In the genomic region with DNA sequence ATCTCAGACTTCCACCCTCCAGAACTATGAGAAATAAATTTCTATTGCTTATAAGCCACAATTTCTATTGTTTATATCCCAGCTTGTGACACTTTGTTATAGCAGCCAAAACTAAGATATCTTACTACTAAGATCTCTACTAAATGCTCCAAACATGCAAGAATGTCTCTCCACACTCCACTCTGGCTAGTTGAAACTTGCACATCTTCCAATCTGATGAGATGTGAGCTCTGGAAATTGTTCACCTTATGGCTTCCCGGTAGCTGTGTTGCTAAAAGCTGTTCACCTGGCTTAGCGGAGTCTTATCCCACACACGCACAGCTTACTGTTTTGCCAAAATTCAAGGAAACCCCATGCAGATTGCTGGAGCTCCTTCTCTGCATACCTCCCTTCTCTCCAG, we compare ENCODE assay signal across 1 cellular context.
TF ChIP-seq lines count a peak whose summit lies in the region.

No MANE protein-coding gene starts in this region.

TF ChIP-seq in HepG2, 621 proteins besides CTCF, POLR2A, EP300 and RAD21:
- TF ChIP-seq STAT6 (CRISPR knock-in tag; IDR thresholded peaks at IDR 0.05; ENCODE audit: borderline replicate concordance): no peak
- 0 out of 2 replicates have a peak, but pooled peaks have one; percentile 10 for TF ChIP-seq ZNF263 (CRISPR knock-in tag; IDR thresholded peaks at IDR 0.05)
- 0 out of 2 replicates have a peak, but pooled peaks have one; percentile 5 for TF ChIP-seq ZBTB42 (CRISPR knock-in tag; IDR thresholded peaks at IDR 0.05)
- TF ChIP-seq NAIF1 (CRISPR knock-in tag; IDR thresholded peaks at IDR 0.05; ENCODE audit: borderline replicate concordance): 0 out of 2 replicates have a peak, but pooled peaks have one; percentile 18
- no peak for TF ChIP-seq HNRNPK (IDR thresholded peaks at IDR 0.05; ENCODE audit: low read depth, low read length, poor library complexity, severe bottlenecking)
- TF ChIP-seq BRCA1 (CRISPR knock-in tag; IDR thresholded peaks at IDR 0.05): no peak
- no peak for TF ChIP-seq THYN1 (CRISPR knock-in tag; IDR thresholded peaks at IDR 0.05; ENCODE audit: borderline replicate concordance, low read depth)
- 0 out of 2 replicates have a peak, but pooled peaks have one; percentile 9 for TF ChIP-seq RFX3 (CRISPR knock-in tag; IDR thresholded peaks at IDR 0.05)
- TF ChIP-seq, protein P1, sequence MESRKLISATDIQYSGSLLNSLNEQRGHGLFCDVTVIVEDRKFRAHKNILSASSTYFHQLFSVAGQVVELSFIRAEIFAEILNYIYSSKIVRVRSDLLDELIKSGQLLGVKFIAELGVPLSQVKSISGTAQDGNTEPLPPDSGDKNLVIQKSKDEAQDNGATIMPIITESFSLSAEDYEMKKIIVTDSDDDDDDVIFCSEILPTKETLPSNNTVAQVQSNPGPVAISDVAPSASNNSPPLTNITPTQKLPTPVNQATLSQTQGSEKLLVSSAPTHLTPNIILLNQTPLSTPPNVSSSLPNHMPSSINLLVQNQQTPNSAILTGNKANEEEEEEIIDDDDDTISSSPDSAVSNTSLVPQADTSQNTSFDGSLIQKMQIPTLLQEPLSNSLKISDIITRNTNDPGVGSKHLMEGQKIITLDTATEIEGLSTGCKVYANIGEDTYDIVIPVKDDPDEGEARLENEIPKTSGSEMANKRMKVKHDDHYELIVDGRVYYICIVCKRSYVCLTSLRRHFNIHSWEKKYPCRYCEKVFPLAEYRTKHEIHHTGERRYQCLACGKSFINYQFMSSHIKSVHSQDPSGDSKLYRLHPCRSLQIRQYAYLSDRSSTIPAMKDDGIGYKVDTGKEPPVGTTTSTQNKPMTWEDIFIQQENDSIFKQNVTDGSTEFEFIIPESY (CRISPR knock-in tag; IDR thresholded peaks at IDR 0.05): 0 out of 2 replicates have a peak, but pooled peaks have one; percentile 48
- TF ChIP-seq ZBTB26 (CRISPR knock-in tag; IDR thresholded peaks at IDR 0.05; ENCODE audit: borderline replicate concordance): 0 out of 2 replicates have a peak, but pooled peaks have one; percentile 5
- TF ChIP-seq ZNF564 (CRISPR knock-in tag; IDR thresholded peaks at IDR 0.05): 0 out of 2 replicates have a peak, but pooled peaks have one; percentile 4
- no peak for TF ChIP-seq SRY (CRISPR knock-in tag; IDR thresholded peaks at IDR 0.05)
- TF ChIP-seq, protein P2, sequence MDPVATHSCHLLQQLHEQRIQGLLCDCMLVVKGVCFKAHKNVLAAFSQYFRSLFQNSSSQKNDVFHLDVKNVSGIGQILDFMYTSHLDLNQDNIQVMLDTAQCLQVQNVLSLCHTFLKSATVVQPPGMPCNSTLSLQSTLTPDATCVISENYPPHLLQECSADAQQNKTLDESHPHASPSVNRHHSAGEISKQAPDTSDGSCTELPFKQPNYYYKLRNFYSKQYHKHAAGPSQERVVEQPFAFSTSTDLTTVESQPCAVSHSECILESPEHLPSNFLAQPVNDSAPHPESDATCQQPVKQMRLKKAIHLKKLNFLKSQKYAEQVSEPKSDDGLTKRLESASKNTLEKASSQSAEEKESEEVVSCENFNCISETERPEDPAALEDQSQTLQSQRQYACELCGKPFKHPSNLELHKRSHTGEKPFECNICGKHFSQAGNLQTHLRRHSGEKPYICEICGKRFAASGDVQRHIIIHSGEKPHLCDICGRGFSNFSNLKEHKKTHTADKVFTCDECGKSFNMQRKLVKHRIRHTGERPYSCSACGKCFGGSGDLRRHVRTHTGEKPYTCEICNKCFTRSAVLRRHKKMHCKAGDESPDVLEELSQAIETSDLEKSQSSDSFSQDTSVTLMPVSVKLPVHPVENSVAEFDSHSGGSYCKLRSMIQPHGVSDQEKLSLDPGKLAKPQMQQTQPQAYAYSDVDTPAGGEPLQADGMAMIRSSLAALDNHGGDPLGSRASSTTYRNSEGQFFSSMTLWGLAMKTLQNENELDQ (CRISPR knock-in tag; IDR thresholded peaks at IDR 0.05; ENCODE audit: borderline replicate concordance): peak; percentile 73; the same call in 1 of the 2 replicates
- 0 out of 2 replicates have a peak, but pooled peaks have one; percentile 3 for TF ChIP-seq ZMYM3 (CRISPR knock-in tag; IDR thresholded peaks at IDR 0.05)
- TF ChIP-seq ELF4 (CRISPR knock-in tag; IDR thresholded peaks at IDR 0.05; ENCODE audit: borderline replicate concordance): 0 out of 2 replicates have a peak, but pooled peaks have one; percentile 58
- TF ChIP-seq ZNF772 (CRISPR knock-in tag; IDR thresholded peaks at IDR 0.05): 0 out of 2 replicates have a peak, but pooled peaks have one; percentile 48
- TF ChIP-seq AHDC1 (CRISPR knock-in tag; IDR thresholded peaks at IDR 0.05; ENCODE audit: borderline replicate concordance): no peak
- TF ChIP-seq ZMAT3 (CRISPR knock-in tag; conservative IDR thresholded peaks at IDR 0.05): no peak
- TF ChIP-seq ZNF383 (CRISPR knock-in tag; IDR thresholded peaks at IDR 0.05; ENCODE audit: borderline replicate concordance): peak; percentile 28; the same call in 1 of the 2 replicates
- no peak for TF ChIP-seq TRAFD1 (CRISPR knock-in tag; IDR thresholded peaks at IDR 0.05; ENCODE audit: borderline replicate concordance)
- 0 out of 2 replicates have a peak, but pooled peaks have one; percentile 48 for TF ChIP-seq SMAD3 (CRISPR knock-in tag; IDR thresholded peaks at IDR 0.05)
- TF ChIP-seq, protein P3, sequence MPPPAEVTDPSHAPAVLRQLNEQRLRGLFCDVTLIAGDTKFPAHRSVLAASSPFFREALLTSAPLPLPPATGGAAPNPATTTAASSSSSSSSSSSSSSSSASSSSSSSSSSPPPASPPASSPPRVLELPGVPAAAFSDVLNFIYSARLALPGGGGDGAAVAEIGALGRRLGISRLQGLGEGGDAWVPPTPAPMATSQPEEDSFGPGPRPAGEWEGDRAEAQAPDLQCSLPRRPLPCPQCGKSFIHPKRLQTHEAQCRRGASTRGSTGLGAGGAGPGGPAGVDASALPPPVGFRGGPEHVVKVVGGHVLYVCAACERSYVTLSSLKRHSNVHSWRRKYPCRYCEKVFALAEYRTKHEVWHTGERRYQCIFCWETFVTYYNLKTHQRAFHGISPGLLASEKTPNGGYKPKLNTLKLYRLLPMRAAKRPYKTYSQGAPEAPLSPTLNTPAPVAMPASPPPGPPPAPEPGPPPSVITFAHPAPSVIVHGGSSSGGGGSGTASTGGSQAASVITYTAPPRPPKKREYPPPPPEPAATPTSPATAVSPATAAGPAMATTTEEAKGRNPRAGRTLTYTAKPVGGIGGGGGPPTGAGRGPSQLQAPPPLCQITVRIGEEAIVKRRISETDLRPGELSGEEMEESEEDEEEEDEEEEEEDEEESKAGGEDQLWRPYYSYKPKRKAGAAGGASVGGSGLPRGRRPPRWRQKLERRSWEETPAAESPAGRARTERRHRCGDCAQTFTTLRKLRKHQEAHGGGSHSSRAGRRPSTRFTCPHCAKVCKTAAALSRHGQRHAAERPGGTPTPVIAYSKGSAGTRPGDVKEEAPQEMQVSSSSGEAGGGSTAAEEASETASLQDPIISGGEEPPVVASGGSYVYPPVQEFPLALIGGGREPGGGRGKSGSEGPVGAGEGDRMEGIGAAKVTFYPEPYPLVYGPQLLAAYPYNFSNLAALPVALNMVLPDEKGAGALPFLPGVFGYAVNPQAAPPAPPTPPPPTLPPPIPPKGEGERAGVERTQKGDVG (CRISPR knock-in tag; IDR thresholded peaks at IDR 0.05; ENCODE audit: borderline replicate concordance): 0 out of 2 replicates have a peak, but pooled peaks have one; percentile 25
- 0 out of 2 replicates have a peak, but pooled peaks have one; percentile 35 for TF ChIP-seq CSRNP1 (CRISPR knock-in tag; IDR thresholded peaks at IDR 0.05)
- TF ChIP-seq CREB1 (IDR thresholded peaks at IDR 0.05): no peak
- TF ChIP-seq CREB1 (CRISPR knock-in tag; IDR thresholded peaks at IDR 0.05): no peak
- TF ChIP-seq ZNF615 (CRISPR knock-in tag; IDR thresholded peaks at IDR 0.05; ENCODE audit: borderline replicate concordance): peak; percentile 18; the same call in 1 of the 2 replicates
